ENCODE assay signal across 1 cellular context in the genomic region with DNA sequence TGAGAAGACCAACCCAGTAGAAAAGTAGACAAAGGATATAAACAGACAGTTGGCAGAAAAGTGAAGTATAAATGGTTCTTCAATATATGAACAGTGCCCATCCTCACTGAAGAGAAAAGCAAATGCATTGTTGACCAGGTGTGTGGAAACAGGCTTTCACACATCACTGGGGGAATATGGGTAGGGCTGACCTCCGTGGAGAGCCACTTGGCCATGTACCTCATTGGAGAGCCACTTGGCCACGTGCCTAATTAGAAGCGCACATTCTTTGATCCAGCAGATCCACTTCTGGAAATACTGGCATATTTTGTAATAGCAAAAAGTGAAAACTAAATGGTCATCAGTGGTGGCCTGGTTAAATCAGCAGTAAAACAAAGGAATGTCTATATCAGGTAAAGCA.
TF ChIP-seq lines count a peak whose summit lies in the region.

No MANE protein-coding gene starts in this region.

TF ChIP-seq in WTC11, 78 proteins besides CTCF, POLR2A, EP300 and RAD21 (continued from another document):
- TF ChIP-seq, protein P1, sequence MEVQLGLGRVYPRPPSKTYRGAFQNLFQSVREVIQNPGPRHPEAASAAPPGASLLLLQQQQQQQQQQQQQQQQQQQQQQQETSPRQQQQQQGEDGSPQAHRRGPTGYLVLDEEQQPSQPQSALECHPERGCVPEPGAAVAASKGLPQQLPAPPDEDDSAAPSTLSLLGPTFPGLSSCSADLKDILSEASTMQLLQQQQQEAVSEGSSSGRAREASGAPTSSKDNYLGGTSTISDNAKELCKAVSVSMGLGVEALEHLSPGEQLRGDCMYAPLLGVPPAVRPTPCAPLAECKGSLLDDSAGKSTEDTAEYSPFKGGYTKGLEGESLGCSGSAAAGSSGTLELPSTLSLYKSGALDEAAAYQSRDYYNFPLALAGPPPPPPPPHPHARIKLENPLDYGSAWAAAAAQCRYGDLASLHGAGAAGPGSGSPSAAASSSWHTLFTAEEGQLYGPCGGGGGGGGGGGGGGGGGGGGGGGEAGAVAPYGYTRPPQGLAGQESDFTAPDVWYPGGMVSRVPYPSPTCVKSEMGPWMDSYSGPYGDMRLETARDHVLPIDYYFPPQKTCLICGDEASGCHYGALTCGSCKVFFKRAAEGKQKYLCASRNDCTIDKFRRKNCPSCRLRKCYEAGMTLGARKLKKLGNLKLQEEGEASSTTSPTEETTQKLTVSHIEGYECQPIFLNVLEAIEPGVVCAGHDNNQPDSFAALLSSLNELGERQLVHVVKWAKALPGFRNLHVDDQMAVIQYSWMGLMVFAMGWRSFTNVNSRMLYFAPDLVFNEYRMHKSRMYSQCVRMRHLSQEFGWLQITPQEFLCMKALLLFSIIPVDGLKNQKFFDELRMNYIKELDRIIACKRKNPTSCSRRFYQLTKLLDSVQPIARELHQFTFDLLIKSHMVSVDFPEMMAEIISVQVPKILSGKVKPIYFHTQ (CRISPR knock-in tag; IDR thresholded peaks at IDR 0.05), result no peak
